In genomic region chr9:136036050-136036449, GRCh38 we compare ENCODE assay signal across 20 cellular contexts.
"Had no signal": no experiment of that assay in that cellular context is flagged by ENCODE, and none has a peak within 500 bp of the region (broad histone marks: within the 10 kb centered on the region; RNA-seq: fewer than 3 reads in every experiment).

No MANE protein-coding gene starts in this region.

- ATAC-seq: activated CD8-positive, alpha-beta memory T cell treated with anti-CD3 and anti-CD28 coated beads, Interleukin-2, amount 10 ng/mL, durations not matched to agents 7 days and 5 days; activated CD8-positive, alpha-beta T cell treated with anti-CD3 and anti-CD28 coated beads for 36 hours; naive thymus-derived CD4-positive, alpha-beta T cell had no signal

- H3K4me3 ChIP-seq: breast epithelium, heart left ventricle, right atrium auricular region, tibial nerve had no signal

- H3K4me1 ChIP-seq: breast epithelium had no signal

- H3K27me3 ChIP-seq: breast epithelium, heart left ventricle, right atrium auricular region, tibial nerve had no signal

- DNase-seq: activated B cell treated with CpG ODN at 0.5 μM for 24 hours; activated CD4-positive, alpha-beta T cell treated with anti-CD3 and anti-CD28 coated beads, Interleukin-2, amount 50 U/mL, for 1 hour; activated CD8-positive, alpha-beta memory T cell treated with anti-CD3 and anti-CD28 coated beads, Interleukin-2, amount 10 ng/mL, durations not matched to agents 7 days and 5 days; activated CD8-positive, alpha-beta T cell treated with anti-CD3 and anti-CD28 coated beads for 36 hours; activated naive CD4-positive, alpha-beta T cell treated with Interleukin-2 at 50 U/mL for 16 hours; activated T-cell treated with anti-CD3 and anti-CD28 coated beads, Interleukin-2, amount 50 U/mL, for 48 hours; aorta; central memory CD4-positive, alpha-beta T cell; effector CD8-positive, alpha-beta T cell; erythroblast; heart left ventricle; hypothalamus; immature natural killer cell; midbrain; naive thymus-derived CD4-positive, alpha-beta T cell; stimulated activated naive CD4-positive, alpha-beta T cell; T-helper 1 cell had no signal

- H3K27ac ChIP-seq: breast epithelium, heart left ventricle, right atrium auricular region, tibial nerve had no signal

- H3K36me3 ChIP-seq: breast epithelium, right atrium auricular region had no signal
